ENCODE assay signal across 9 cellular contexts in genomic region chr7:16619979-16620408, GRCh38. TPM values are rescaled to one million over a fixed set of nuclear protein-coding genes. Genes with fewer than 3 reads are reported as not detected.
DNase-seq lines count a peak whose midpoint lies in the region; ATAC-seq, FAIRE-seq and TF ChIP-seq lines count a peak whose summit lies in the region.
"Had no signal": no experiment of that assay in that cellular context is flagged by ENCODE, and none has a peak within 500 bp of the region (broad histone marks: within the 10 kb centered on the region; RNA-seq: fewer than 3 reads in every experiment).

No MANE protein-coding gene starts in this region.

- H3K79me2 ChIP-seq in hepatocyte = no peaks in the 10 kb centered on the region

- H2AFZ ChIP-seq in hepatocyte = no peak overlapping the region

- H3K9me2 ChIP-seq in hepatocyte (replicated peaks; ENCODE audit: insufficient read depth) = no peaks in the 10 kb centered on the region

- FAIRE-seq in HTR-8/SVneo (lab: Jason Lieb, UNC) = no peak

- no peaks in the 10 kb centered on the region for H3K36me3 ChIP-seq in hepatocyte (replicated peaks; ENCODE audit: insufficient read depth, low read depth)

- peak; percentile 17 for DNase-seq in fibroblast of mammary gland (ENCODE audit: low read depth)
- no peak for DNase-seq in HuH-7 (ENCODE audit: low spot score)
- no peak for DNase-seq in HTR-8/SVneo (ENCODE audit: insufficient read length, low spot score)
- DNase-seq in hepatocyte (ENCODE audit: low spot score) = no peak
- DNase-seq: NCI-H2171 treated with DMSO at 0.1 percent for 48 hours, occipital lobe had no signal

- H3K27me3 ChIP-seq in hepatocyte = no peaks in the 10 kb centered on the region

- H3K4me1 ChIP-seq in hepatocyte (ENCODE audit: insufficient read depth) = no peaks in the 10 kb centered on the region

- no peaks in the 10 kb centered on the region for H3K9me3 ChIP-seq in hepatocyte (ENCODE audit: low read depth)

- TF ChIP-seq CTCF in fibroblast of mammary gland (conservative IDR thresholded peaks at IDR 0.05; ENCODE audit: control insufficient read depth, insufficient read depth, low read depth, low read length) (no peak), hepatocyte (IDR thresholded peaks at IDR 0.05; ENCODE audit: poor library complexity) (no peak)

- WGBS in hepatocyte (ENCODE audit: low lambda C conversion rate, missing lambda C conversion rate) = 97% methylated on average over 2 of the region's 2 CpGs

- ATAC-seq in GM18870 (IDR thresholded peaks at IDR 0.05; ENCODE audit: unreplicated experiment) (peak; percentile 95), GM21529 (IDR thresholded peaks at IDR 0.05; ENCODE audit: unreplicated experiment) (peak; percentile 94), HG03442 (IDR thresholded peaks at IDR 0.05; ENCODE audit: unreplicated experiment) (peak; percentile 98)

- H4K20me1 ChIP-seq in hepatocyte (ENCODE audit: insufficient read depth, poor library complexity, severe bottlenecking) = no peaks in the 10 kb centered on the region

- H3K4me3 ChIP-seq in fibroblast of mammary gland (ENCODE audit: control insufficient read depth, low read depth, low read length) = no peak overlapping the region
- no peak overlapping the region for H3K4me3 ChIP-seq in hepatocyte

- no peak overlapping the region for H3K27ac ChIP-seq in hepatocyte

- no peak overlapping the region for H3K4me2 ChIP-seq in hepatocyte

RNA-seq across cellular contexts. Expression of gene ANKMY2, which starts 25.6 kb away (rescaled TPM):
- 42.5 and 48.0 TPM in 2 replicates for total RNA-seq in hepatocyte
- 30.7 and 31.5 TPM in 2 replicates for polyA plus RNA-seq in hepatocyte

RNA-seq across cellular contexts. Expression of gene BZW2, which starts 26.0 kb away (rescaled TPM):
- total RNA-seq in hepatocyte = 96.7 and 97.7 TPM in 2 replicates
- polyA plus RNA-seq in hepatocyte = 60.5 and 72.1 TPM in 2 replicates
